Comparison of ENCODE assay signal across 10 cellular contexts in genomic region chrX:6226053-6226645, GRCh38. TPM values are rescaled to one million over a fixed set of nuclear protein-coding genes. Genes with fewer than 3 reads are reported as not detected.
DNase-seq lines count a peak whose midpoint lies in the region; ATAC-seq, FAIRE-seq and TF ChIP-seq lines count a peak whose summit lies in the region.
"Had no signal": no experiment of that assay in that cellular context is flagged by ENCODE, and none has a peak within 500 bp of the region (broad histone marks: within the 10 kb centered on the region; RNA-seq: fewer than 3 reads in every experiment).

No MANE protein-coding gene starts in this region.

- H3K4ac ChIP-seq in H1 (replicated peaks; ENCODE audit: insufficient read length, low read depth, low read length): no peak overlapping the region

- H3K23me2 ChIP-seq in H1 (ENCODE audit: low read depth, low read length): peaks cover 4% of the 10 kb centered on the region; the same call in 1 of the 2 replicates

- no peak overlapping the region for H3K23ac ChIP-seq in H1 (ENCODE audit: insufficient read length)

- no peak overlapping the region for H4K91ac ChIP-seq in H1 (replicated peaks; ENCODE audit: insufficient read length, low read length)

- peak overlapping the region in 2 of 4 experiments; percentile 56 to 62; a peak in 3 of 7 replicates for H3K9ac ChIP-seq in H1 (replicated peaks in 1 of 4; ENCODE audit: extremely low read depth in 1 of 4, low read depth in 3 of 4, low read length in 3 of 4)

- H3K27me3 ChIP-seq in H1 (replicated peaks in 1 of 4; ENCODE audit: control insufficient read depth in 3 of 4, extremely low read depth in 1 of 4, insufficient read depth in 3 of 4, low read length in 3 of 4): no peaks in the 10 kb centered on the region
- peaks cover 0 to 8% of the 10 kb centered on the region in 2 donors for H3K27me3 ChIP-seq in uterus

- intact Hi-C loops in Right ventricle myocardium inferior (cut with DNase I): no loop called here
- intact Hi-C loops in cardiac septum (cut with DNase I): no loop called here
- intact Hi-C loops in uterus (cut with DNase I; ENCODE audit: low total_unique reads): no loop called here

- H2BK20ac ChIP-seq in H1 (ENCODE audit: low read length): no peak overlapping the region

- peak overlapping the region; percentile 71; the same call in 1 of the 2 replicates for H3K18ac ChIP-seq in H1 (ENCODE audit: extremely low read depth, low read length)

- no peak overlapping the region for H2BK15ac ChIP-seq in H1 (ENCODE audit: low read length)

- no peak overlapping the region for H2BK12ac ChIP-seq in H1 (ENCODE audit: low read depth, low read length)

- no peak for DNase-seq in Right ventricle myocardium inferior (ENCODE audit: missing footprints)
- DNase-seq in cardiac septum (ENCODE audit: low spot score): no peak
- peak in 1 of 2 experiments; percentile 57 for DNase-seq in H1 (ENCODE audit: low read depth in 1 of 2, low spot score in 2 of 2)
- peak; percentile 10 for DNase-seq in midbrain (lab: John Stamatoyannopoulos, UW)
- DNase-seq in uterus: no peak
- DNase-seq in germinal center (ENCODE audit: low spot score): no peak
- DNase-seq in activated naive CD4-positive, alpha-beta T cell treated with anti-CD3 and anti-CD28 coated beads, Interleukin-2, amount 50 U/mL, for 72 hours (ENCODE audit: low spot score in 2 of 2): no peak
- no peak for DNase-seq in DMS53 treated with DMSO at 0.1 percent for 48 hours (lab: John Stamatoyannopoulos, UW; ENCODE audit: unreplicated experiment)
- DNase-seq: Calu3, SHP77 treated with DMSO at 0.1 percent for 48 hours had no signal

- CTCF ChIA-PET in H1 (lab: Charles Lee; ENCODE audit: partially characterized antibody): interaction anchor here (0.6 to 1.7 kb wide), 4 partner anchors 10 to 202 kb away, joined by 3 to 7 read pairs (median 4); no protein-coding TSS in a partner anchor

- peaks cover 13 to 68% of the 10 kb centered on the region in 2 experiments for H3K79me2 ChIP-seq in H1 (ENCODE audit: control insufficient read depth in 1 of 2, insufficient read depth in 2 of 2, low read length in 2 of 2)

- no peak overlapping the region for H3K14ac ChIP-seq in H1 (ENCODE audit: insufficient read length)

- no peak overlapping the region for H2AK5ac ChIP-seq in H1 (ENCODE audit: low read depth, low read length)

- no peak overlapping the region for H2BK120ac ChIP-seq in H1 (replicated peaks; ENCODE audit: low read depth, low read length)

- H3K4me3 ChIP-seq in H1 (ENCODE audit: extremely low read depth in 1 of 4, insufficient read depth in 2 of 4, low read depth in 3 of 4, low read length in 4 of 4) (peak overlapping the region; percentile 55 to 96 (median 78)), uterus (peak overlapping the region; percentile 26 to 31)

- ATAC-seq in Right ventricle myocardium inferior: peak; percentile 48
- ATAC-seq in activated naive CD4-positive, alpha-beta T cell treated with anti-CD3 and anti-CD28 coated beads, Interleukin-2, amount 50 U/mL, for 72 hours: no peak

- peak overlapping the region; percentile 75 to 95 for H3K4me2 ChIP-seq in H1 (ENCODE audit: insufficient read depth in 1 of 2, low read depth in 2 of 2, low read length in 2 of 2)

- TF ChIP-seq EP300 in H1 (IDR thresholded peaks at IDR 0.05; ENCODE audit: borderline replicate concordance in 1 of 2, low read depth in 2 of 2, low read length in 2 of 2): no peak

- TF ChIP-seq RAD21 in H1 (IDR thresholded peaks at IDR 0.05 in 1 of 2, conservative IDR thresholded peaks at IDR 0.05 in 1 of 2; ENCODE audit: low read depth in 2 of 2, low read length in 2 of 2): 0 out of 4 replicates have a peak, but pooled peaks of 1 of the 2 experiments have one; percentile 0

- H3K9me3 Mint-ChIP-seq in activated naive CD4-positive, alpha-beta T cell treated with anti-CD3 and anti-CD28 coated beads, Interleukin-2, amount 50 U/mL, for 72 hours: no peaks in the 10 kb centered on the region

- no peaks in the 10 kb centered on the region for H3K79me1 ChIP-seq in H1 (ENCODE audit: low read depth, low read length)

- peak overlapping the region; percentile 33 for H4K5ac ChIP-seq in H1 (ENCODE audit: insufficient read length, low read depth, low read length)

- 3% methylated on average over 13 of the region's 50 CpGs; no CpG with 5 or more reads in 1 of the 2 experiments for WGBS in H1 (ENCODE audit: extremely low coverage in 1 of 2, insufficient coverage in 1 of 2, insufficient read length in 1 of 2, insufficient replicate concordance in 2 of 2, low coverage in 1 of 2, low lambda C conversion rate in 2 of 2, missing lambda C conversion rate in 1 of 2), 2 experiments

- H3K36me3 Mint-ChIP-seq in activated naive CD4-positive, alpha-beta T cell treated with anti-CD3 and anti-CD28 coated beads, Interleukin-2, amount 50 U/mL, for 72 hours: no peaks in the 10 kb centered on the region

- no peak for FAIRE-seq in H1 (lab: Jason Lieb, UNC)

- peaks cover 2 to 3% of the 10 kb centered on the region in 2 experiments for H4K20me1 ChIP-seq in H1 (replicated peaks in 1 of 2; ENCODE audit: control insufficient read depth in 1 of 2, insufficient read depth in 2 of 2, low read length in 2 of 2)

- H3K27ac ChIP-seq in H1 (ENCODE audit: low read depth, low read length) (no peak overlapping the region), uterus (no peak overlapping the region)

- no peak overlapping the region for H4K8ac ChIP-seq in H1 (ENCODE audit: extremely low read depth, insufficient read depth, low read length)

- H3K56ac ChIP-seq in H1 (replicated peaks; ENCODE audit: insufficient read length, low read depth, low read length): peak overlapping the region; percentile 46

- peak overlapping the region; percentile 44; the same call in 1 of the 2 replicates for H2BK5ac ChIP-seq in H1 (ENCODE audit: low read depth, low read length)

- H3K36me3 ChIP-seq in H1 (ENCODE audit: control insufficient read depth in 2 of 4, insufficient read depth in 4 of 4, low read length in 3 of 4) (no peaks in the 10 kb centered on the region), uterus (no peaks in the 10 kb centered on the region)

- no peaks in the 10 kb centered on the region for H3K9me3 ChIP-seq in H1 (ENCODE audit: insufficient read depth in 2 of 2, low read depth in 1 of 2, low read length in 1 of 2)
- H3K9me3 ChIP-seq in uterus: no peaks in the 10 kb centered on the region

- H2AFZ ChIP-seq in H1 (ENCODE audit: low read length): no peak overlapping the region

- POLR2A ChIA-PET in H1 (lab: Charles Lee; ENCODE audit: partially characterized antibody): no interaction called here

- H3K27ac Mint-ChIP-seq in activated naive CD4-positive, alpha-beta T cell treated with anti-CD3 and anti-CD28 coated beads, Interleukin-2, amount 50 U/mL, for 72 hours: no peak overlapping the region

- peaks cover 0 to 8% (median 3%) of the 10 kb centered on the region in 4 experiments; a peak in 2 of 7 replicates for H3K4me1 ChIP-seq in H1 (replicated peaks in 1 of 4; ENCODE audit: control insufficient read depth in 3 of 4, insufficient read depth in 4 of 4, low read length in 3 of 4)
- H3K4me1 ChIP-seq in uterus: no peaks in the 10 kb centered on the region

- TF ChIP-seq CTCF in H1 (IDR thresholded peaks at IDR 0.05; ENCODE audit: control extremely low read depth in 1 of 3, insufficient read depth in 1 of 3, low read depth in 1 of 3, low read length in 3 of 3) (no peak), uterus (IDR thresholded peaks at IDR 0.05) (no peak)

- no peak for TF ChIP-seq POLR2A in H1 (IDR thresholded peaks at IDR 0.05; ENCODE audit: control extremely low read depth in 1 of 2, low read depth in 2 of 2, low read length in 2 of 2)
- TF ChIP-seq POLR2A in uterus (IDR thresholded peaks at IDR 0.05): no peak

TF ChIP-seq in H1, 55 proteins besides CTCF, POLR2A, EP300 and RAD21:
- TF ChIP-seq ASH2L (IDR thresholded peaks at IDR 0.05; ENCODE audit: low read length) (peak; percentile 45), GABPA (IDR thresholded peaks at IDR 0.05; ENCODE audit: borderline replicate concordance, insufficient read depth, low read length) (no peak), SIN3A (conservative IDR thresholded peaks at IDR 0.05 in 1 of 2, IDR thresholded peaks at IDR 0.05 in 1 of 2; ENCODE audit: low read depth in 1 of 2, low read length in 2 of 2) (peak in 1 of 2 experiments; percentile 38; a peak in 1 of 4 replicates), RBBP5 (IDR thresholded peaks at IDR 0.05; ENCODE audit: borderline replicate concordance, low read depth, low read length) (peak; percentile 39; the same call in 1 of the 2 replicates)

RNA-seq across cellular contexts. Expression of gene NLGN4X, which starts 2.5 kb away (rescaled TPM):
- 3.3 TPM for total RNA-seq in Right ventricle myocardium inferior
- 2.0 TPM for total RNA-seq in cardiac septum
- 104 and 112 TPM in 2 replicates for total RNA-seq in H1 (2021; fragmentation: NEBNext Ultra II Directional; extraction: Animal tissue kit (Norgen Biotek cat#: 25700))
- 124 and 136 TPM in 2 replicates for polyA plus RNA-seq in H1 (2011; rRNA removed)
- 87.8 TPM for polyA plus RNA-seq in H1 (2011; cell fraction: cytosol; rRNA removed)
- 193 TPM for polyA plus RNA-seq in H1 (2011; cell fraction: nucleus; rRNA removed)
- polyA plus RNA-seq in H1 (2012, experiment 1 of 2): 58.9 to 74.8 TPM (median 72.0 TPM) in 4 replicates
- polyA plus RNA-seq in H1 (2012, experiment 2 of 2): 5.8 TPM
- polyA plus RNA-seq in H1 (2013, experiment 1 of 2): 155 TPM
- 140 TPM for polyA plus RNA-seq in H1 (2013, experiment 2 of 2)
- polyA minus RNA-seq in H1 (2011; rRNA and poly(A)+ RNA removed): 526 and 674 TPM in 2 replicates
- polyA minus RNA-seq in H1 (2011; cell fraction: cytosol; rRNA and poly(A)+ RNA removed): 95.3 TPM
- 447 TPM for polyA minus RNA-seq in H1 (2011; cell fraction: nucleus; rRNA and poly(A)+ RNA removed)
- total RNA-seq in uterus: 10 to 100 TPM in 2 of 4 donors, 1 to 10 TPM in 2; 6.2 to 42.5 (median 11.8) TPM
- total RNA-seq in activated naive CD4-positive, alpha-beta T cell treated with anti-CD3 and anti-CD28 coated beads, Interleukin-2, amount 50 U/mL, for 72 hours: 1 to 10 TPM in 1 of 2 donors, not detected in 1; 1.1 TPM
- total RNA-seq: Calu3 had no signal
